In the genomic region with DNA sequence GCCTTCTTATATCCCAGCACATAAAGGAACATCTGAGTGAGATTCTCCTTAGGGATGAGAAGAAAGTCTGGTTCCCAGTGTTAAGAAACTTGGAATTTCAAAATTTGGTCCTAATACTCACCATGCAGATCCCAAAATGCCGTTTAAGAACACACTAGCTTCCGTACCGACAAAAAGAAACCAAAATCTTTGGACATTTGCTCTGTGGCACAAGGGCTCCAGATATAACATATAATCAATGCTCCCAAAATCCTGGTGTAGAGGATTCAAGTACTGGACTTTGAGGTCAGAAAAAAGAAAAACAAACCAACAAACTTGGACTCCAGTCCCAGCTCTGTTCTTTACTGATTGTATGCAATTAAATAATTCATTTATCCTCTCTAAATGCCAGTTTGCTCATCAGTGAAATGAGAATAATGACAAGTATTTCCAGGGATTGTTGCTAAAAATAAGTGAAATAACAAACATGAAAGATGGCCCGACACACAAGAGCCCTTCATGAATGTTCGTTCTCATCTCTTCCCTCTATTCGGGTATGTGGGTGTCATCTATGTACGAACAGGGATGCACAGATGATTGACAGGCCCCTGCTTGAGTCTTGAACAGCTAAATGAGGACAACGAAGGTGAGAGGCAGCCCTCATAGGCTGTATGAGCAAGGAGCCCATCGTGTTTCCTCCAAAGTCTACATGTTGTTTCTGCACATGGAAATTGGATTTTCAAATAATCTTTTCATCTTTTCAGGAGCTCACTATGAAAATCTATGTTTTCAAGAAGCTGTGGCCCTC, we compare ENCODE assay signal across 24 cellular contexts. TPM values are rescaled to one million over a fixed set of nuclear protein-coding genes. Genes with fewer than 3 reads are reported as not detected.
"Had no signal": no experiment of that assay in that cellular context is flagged by ENCODE, and none has a peak within 500 bp of the region (broad histone marks: within the 10 kb centered on the region; RNA-seq: fewer than 3 reads in every experiment).

No MANE protein-coding gene starts in this region.

- H3K27me3 ChIP-seq: colonic mucosa, foreskin keratinocyte, gastroesophageal sphincter, heart left ventricle, hepatocyte had no signal

- H3K4me1 ChIP-seq: colonic mucosa, foreskin keratinocyte, gastroesophageal sphincter, left ventricle myocardium inferior, lower lobe of right lung had no signal

- H3K4me3 ChIP-seq: colonic mucosa, gastroesophageal sphincter, heart left ventricle, hepatocyte, left ventricle myocardium inferior, lower lobe of right lung, mucosa of descending colon had no signal

- H3K79me2 ChIP-seq: hepatocyte had no signal

- DNase-seq: colonic mucosa; cortex of kidney; effector CD8-positive, alpha-beta T cell; effector memory CD8-positive, alpha-beta T cell; endodermal cell; erythroblast; foreskin keratinocyte; heart left ventricle; hypothalamus; immature natural killer cell; islet precursor cell; kidney; kidney glomerular epithelial cell; left ventricle myocardium inferior; lower lobe of right lung; mesenchymal stem cell; mucosa of descending colon; naive B cell had no signal

- H2AFZ ChIP-seq: hepatocyte had no signal

- H3K27ac ChIP-seq: colonic mucosa, epithelial cell of prostate, foreskin keratinocyte, gastroesophageal sphincter, heart left ventricle, hepatocyte, left ventricle myocardium inferior, lower lobe of right lung had no signal

- H3K36me3 ChIP-seq: colonic mucosa, gastroesophageal sphincter, heart left ventricle, left ventricle myocardium inferior had no signal

- H3K9me3 ChIP-seq: colonic mucosa, gastroesophageal sphincter, lower lobe of right lung, mucosa of descending colon had no signal

- ATAC-seq: effector memory CD8-positive, alpha-beta T cell; esophagus mucosa; foreskin keratinocyte; gastroesophageal sphincter; heart left ventricle; lower lobe of right lung; mucosa of descending colon had no signal

- H3K4me2 ChIP-seq: hepatocyte had no signal

- FAIRE-seq: endometrium, frontal cortex, kidney had no signal

RNA-seq across cellular contexts. Expression of gene NEBL, which starts 48.6 kb away (rescaled TPM):
- polyA plus RNA-seq: immature natural killer cell had no signal
